In genomic region chr3:50298836-50299637, GRCh38 we compare ENCODE assay signal across 7 cellular contexts. TPM values are rescaled to one million over a fixed set of nuclear protein-coding genes. Genes with fewer than 3 reads are reported as not detected.
A peak's percentile ranks its signal among the peaks of the same experiment; 100 is the strongest.
DNase-seq lines count a peak whose midpoint lies in the region; ATAC-seq and TF ChIP-seq lines count a peak whose summit lies in the region.

TSS of gene HYAL3 (minus strand) at chr3:50299405. CDS start at chr3:50295602, 3,803 bp downstream.
TSS of gene NAA80 (minus strand) at chr3:50299405. CDS start at chr3:50297463, 1,942 bp downstream.

- peak within 1 kb of the TSS; percentile 94 for H3K27ac ChIP-seq in hepatocyte

- TF ChIP-seq CTCF in astrocyte of the cerebellum (IDR thresholded peaks at IDR 0.05; ENCODE audit: low read depth, low read length, missing control alignments) (no peak), hepatocyte (IDR thresholded peaks at IDR 0.05; ENCODE audit: poor library complexity) (peak; percentile 30), retinal pigment epithelial cell (conservative IDR thresholded peaks at IDR 0.05; ENCODE audit: low read depth, low read length) (no peak)

- H2AFZ ChIP-seq in hepatocyte: peak within 1 kb of the TSS; percentile 45

- H3K4me1 ChIP-seq in hepatocyte (ENCODE audit: insufficient read depth): peaks cover 17% of the 10 kb centered on the region

- in situ Hi-C loops in astrocyte of the cerebellum (cut with HindIII; ENCODE audit: low sequenced_read_pairs): no loop called here

- H3K27me3 ChIP-seq in hepatocyte: no peaks in the 10 kb centered on the region

- ATAC-seq in GM18502 (IDR thresholded peaks at IDR 0.05; ENCODE audit: poor library complexity, unreplicated experiment): peak; percentile 82
- ATAC-seq in HG02970 (IDR thresholded peaks at IDR 0.05; ENCODE audit: low FRiP score, unreplicated experiment): peak; percentile 92

- H3K4me3 ChIP-seq in astrocyte of the cerebellum (ENCODE audit: low read depth, low read length): peak within 1 kb of the TSS; percentile 79
- peak within 1 kb of the TSS; percentile 52 for H3K4me3 ChIP-seq in hepatocyte
- peak within 1 kb of the TSS; percentile 84 for H3K4me3 ChIP-seq in retinal pigment epithelial cell (ENCODE audit: low read length)

- DNase-seq in NCI-H187 treated with DMSO at 0.1 percent for 48 hours (lab: John Stamatoyannopoulos, UW): peak; percentile 68
- DNase-seq in T-helper 22 cell (ENCODE audit: low read depth): peak; percentile 98
- DNase-seq in astrocyte of the cerebellum (ENCODE audit: low read depth): peak; percentile 99
- DNase-seq in hepatocyte (ENCODE audit: low spot score): peak; percentile 100
- DNase-seq in retinal pigment epithelial cell (ENCODE audit: low read depth): peak; percentile 98

- WGBS in hepatocyte (ENCODE audit: low lambda C conversion rate, missing lambda C conversion rate): 1% methylated on average over 54 of the region's 61 CpGs

- peak within 1 kb of the TSS; percentile 93 for H3K4me2 ChIP-seq in hepatocyte

- no peaks in the 10 kb centered on the region for H4K20me1 ChIP-seq in hepatocyte (ENCODE audit: insufficient read depth, poor library complexity, severe bottlenecking)

- no peaks in the 10 kb centered on the region for H3K9me2 ChIP-seq in hepatocyte (replicated peaks; ENCODE audit: insufficient read depth)

- H3K79me2 ChIP-seq in hepatocyte: peaks cover 11% of the 10 kb centered on the region

- no peaks in the 10 kb centered on the region for H3K36me3 ChIP-seq in hepatocyte (replicated peaks; ENCODE audit: insufficient read depth, low read depth)

- H3K9me3 ChIP-seq in hepatocyte (ENCODE audit: low read depth): no peaks in the 10 kb centered on the region

RNA-seq across cellular contexts. Expression of gene HYAL3, which starts in this region (rescaled TPM):
- 3.7 and 9.0 TPM in 2 replicates for total RNA-seq in hepatocyte
- polyA plus RNA-seq in hepatocyte: 5.6 and 7.0 TPM in 2 replicates

RNA-seq across cellular contexts. Expression of gene NAA80, which starts in this region (rescaled TPM):
- 6.7 and 7.1 TPM in 2 replicates for total RNA-seq in hepatocyte
- polyA plus RNA-seq in hepatocyte: 17.0 and 19.5 TPM in 2 replicates

Comparison
In these comparisons a context has a peak if more than half of its experiments do, and no peak if none do; other contexts are left out.
1. Peak in every context shown above with its lines: DNase-seq, ATAC-seq, H3K4me3 ChIP-seq and H3K27ac ChIP-seq.